ENCODE assay signal across 10 cellular contexts in genomic region chr6:166333172-166333995, GRCh38. TPM values are rescaled to one million over a fixed set of nuclear protein-coding genes. Genes with fewer than 3 reads are reported as not detected.
DNase-seq lines count a peak whose midpoint lies in the region; ATAC-seq, FAIRE-seq and TF ChIP-seq lines count a peak whose summit lies in the region.
"Had no signal": no experiment of that assay in that cellular context is flagged by ENCODE, and none has a peak within 500 bp of the region (broad histone marks: within the 10 kb centered on the region; RNA-seq: fewer than 3 reads in every experiment).

No MANE protein-coding gene starts in this region.

- no peak for FAIRE-seq in urothelium cell line (lab: Jason Lieb, UNC)

- no peak overlapping the region for H3K4me3 ChIP-seq in CD8-positive, alpha-beta T cell (ENCODE audit: low read depth, low read length)
- H3K4me3 ChIP-seq in A673 (ENCODE audit: low read depth, low read length, poor library complexity, severe bottlenecking): no peak overlapping the region

- TF ChIP-seq CTCF in CD8-positive, alpha-beta T cell (IDR thresholded peaks at IDR 0.05): no peak
- TF ChIP-seq CTCF in A673 (conservative IDR thresholded peaks at IDR 0.05; ENCODE audit: low read depth, low read length): no peak

- no peaks in the 10 kb centered on the region for H3K27me3 Mint-ChIP-seq in CD8-positive, alpha-beta T cell (ENCODE audit: low read depth)
- H3K27me3 Mint-ChIP-seq in activated T-helper 17 cell treated with anti-CD3 and anti-CD28 coated beads, Interleukin-2, amount 50 U/mL, for 72 hours: no peaks in the 10 kb centered on the region

- DNase-seq in CD8-positive, alpha-beta T cell: peak in 2 of 7 experiments; percentile 23 to 44
- DNase-seq in A673 (ENCODE audit: low spot score) (no peak), NCI-H446 (lab: John Stamatoyannopoulos, UW) (no peak), urothelium cell line (ENCODE audit: low spot score) (no peak), DMS53 (lab: John Stamatoyannopoulos, UW) (no peak)

- H3K36me3 Mint-ChIP-seq in CD8-positive, alpha-beta T cell: peaks cover 39% of the 10 kb centered on the region
- peaks cover 23% of the 10 kb centered on the region for H3K36me3 Mint-ChIP-seq in activated T-helper 17 cell treated with anti-CD3 and anti-CD28 coated beads, Interleukin-2, amount 50 U/mL, for 72 hours (ENCODE audit: low read depth)

- H3K9me3 Mint-ChIP-seq in CD8-positive, alpha-beta T cell: no peaks in the 10 kb centered on the region
- no peaks in the 10 kb centered on the region for H3K9me3 Mint-ChIP-seq in activated T-helper 17 cell treated with anti-CD3 and anti-CD28 coated beads, Interleukin-2, amount 50 U/mL, for 72 hours

- H3K27me3 ChIP-seq in CD8-positive, alpha-beta T cell (ENCODE audit: insufficient read depth, low read length): no peaks in the 10 kb centered on the region
- H3K27me3 ChIP-seq in A673 (replicated peaks; ENCODE audit: insufficient read depth, low read depth, low read length, poor library complexity): no peaks in the 10 kb centered on the region

- POLR2A ChIA-PET in CD8-positive, alpha-beta T cell (lab: Charles Lee): interaction anchor here (0.9 kb wide), 1 partner anchor 10 kb away, joined by 3 read pairs; no protein-coding TSS in a partner anchor
- POLR2A ChIA-PET in A673 (lab: Charles Lee; ENCODE audit: low non-redundant PET): no interaction called here

- peak overlapping the region; percentile 48 for H3K4me3 Mint-ChIP-seq in CD8-positive, alpha-beta T cell
- peak overlapping the region; percentile 74 for H3K4me3 Mint-ChIP-seq in activated T-helper 17 cell treated with anti-CD3 and anti-CD28 coated beads, Interleukin-2, amount 50 U/mL, for 72 hours

- H3K9me3 ChIP-seq in CD8-positive, alpha-beta T cell (ENCODE audit: low read length): no peaks in the 10 kb centered on the region
- no peaks in the 10 kb centered on the region for H3K9me3 ChIP-seq in A673 (ENCODE audit: low read depth, low read length, poor library complexity, severe bottlenecking)

- ATAC-seq in CD8-positive, alpha-beta T cell: peak; percentile 81
- peak; percentile 58 for ATAC-seq in GM19397 (IDR thresholded peaks at IDR 0.05; ENCODE audit: unreplicated experiment)
- ATAC-seq in HG03354 (IDR thresholded peaks at IDR 0.05; ENCODE audit: poor library complexity, severe bottlenecking, unreplicated experiment): peak; percentile 69
- ATAC-seq in activated T-helper 17 cell treated with anti-CD3 and anti-CD28 coated beads, Interleukin-2, amount 50 U/mL, for 72 hours (replicated peaks): peak; percentile 91

- intact Hi-C loops in CD8-positive, alpha-beta T cell (cut with DNase I, micrococcal nuclease): no loop called here
- intact Hi-C loops in A673 (cut with micrococcal nuclease; ENCODE audit: unreplicated experiment): no loop called here

- peaks cover 61% of the 10 kb centered on the region for H3K4me1 Mint-ChIP-seq in CD8-positive, alpha-beta T cell (ENCODE audit: low read depth)
- peaks cover 32% of the 10 kb centered on the region for H3K4me1 Mint-ChIP-seq in activated T-helper 17 cell treated with anti-CD3 and anti-CD28 coated beads, Interleukin-2, amount 50 U/mL, for 72 hours

- peak overlapping the region; percentile 34 for H3K27ac Mint-ChIP-seq in CD8-positive, alpha-beta T cell
- peak overlapping the region; percentile 51 for H3K27ac Mint-ChIP-seq in activated T-helper 17 cell treated with anti-CD3 and anti-CD28 coated beads, Interleukin-2, amount 50 U/mL, for 72 hours

- peaks cover 52% of the 10 kb centered on the region for H3K4me1 ChIP-seq in CD8-positive, alpha-beta T cell (ENCODE audit: insufficient read depth, low read length)
- H3K4me1 ChIP-seq in A673 (ENCODE audit: insufficient read depth, low read length, poor library complexity, severe bottlenecking): no peaks in the 10 kb centered on the region

- no TSS peak for BruUV-seq in A673 (replicated peaks; lab: Mats Ljungman, UMichigan)

- CTCF ChIA-PET in CD8-positive, alpha-beta T cell (lab: Charles Lee): interaction anchor here (1.9 to 3.3 kb wide), 2 partner anchors 20 to 68 kb away, joined by 7 to 14 read pairs; no protein-coding TSS in a partner anchor
- CTCF ChIA-PET in A673 (lab: Charles Lee): interaction anchor here (0.9 kb wide), 1 partner anchor 59 kb away, joined by 3 read pairs; no protein-coding TSS in a partner anchor

- H3K27ac ChIP-seq in CD8-positive, alpha-beta T cell (ENCODE audit: low read depth, low read length): no peak overlapping the region
- H3K27ac ChIP-seq in A673 (ENCODE audit: low read depth, low read length, poor library complexity, severe bottlenecking): no peak overlapping the region

- H3K36me3 ChIP-seq in CD8-positive, alpha-beta T cell (ENCODE audit: insufficient read depth, low read length): peaks cover 8% of the 10 kb centered on the region
- peaks cover 23% of the 10 kb centered on the region for H3K36me3 ChIP-seq in A673 (ENCODE audit: insufficient read depth, low read length, poor library complexity, severe bottlenecking)

RNA-seq across cellular contexts. Expression of gene SFT2D1, which starts 9.0 kb away (rescaled TPM):
- 1 to 10 TPM; 7.3 to 7.7 TPM for total RNA-seq in CD8-positive, alpha-beta T cell
- total RNA-seq in activated T-helper 17 cell treated with anti-CD3 and anti-CD28 coated beads, Interleukin-2, amount 50 U/mL, for 72 hours: 10 to 100 TPM; 40.1 to 43.8 TPM
- total RNA-seq in A673 (2021): 52.8 and 62.0 TPM in 2 replicates

RNA-seq across cellular contexts. Expression of gene PRR18, which starts 25.2 kb away (rescaled TPM):
- not detected for total RNA-seq in CD8-positive, alpha-beta T cell
- total RNA-seq in activated T-helper 17 cell treated with anti-CD3 and anti-CD28 coated beads, Interleukin-2, amount 50 U/mL, for 72 hours: not detected
- total RNA-seq in A673 (2021): 0.17 and 0.50 TPM in 2 replicates
- total RNA-seq: lung microvascular endothelial cell, urinary bladder had no signal

RNA-seq across cellular contexts. Expression of gene MPC1, which starts 49.4 kb away (rescaled TPM):
- total RNA-seq in CD8-positive, alpha-beta T cell: 10 to 100 TPM; 18.4 to 22.2 TPM
- total RNA-seq in activated T-helper 17 cell treated with anti-CD3 and anti-CD28 coated beads, Interleukin-2, amount 50 U/mL, for 72 hours: 10 to 100 TPM in 1 of 2 donors, 1 to 10 TPM in 1; 6.5 to 15.9 TPM
- total RNA-seq in A673 (2021): 34.9 and 35.9 TPM in 2 replicates
